ENCODE assay signal across 10 cellular contexts in genomic region chr11:124670732-124671131, GRCh38. TPM values are rescaled to one million over a fixed set of nuclear protein-coding genes. Genes with fewer than 3 reads are reported as not detected.
DNase-seq lines count a peak whose midpoint lies in the region; ATAC-seq and TF ChIP-seq lines count a peak whose summit lies in the region.
"Had no signal": no experiment of that assay in that cellular context is flagged by ENCODE, and none has a peak within 500 bp of the region (broad histone marks: within the 10 kb centered on the region; RNA-seq: fewer than 3 reads in every experiment).

No MANE protein-coding gene starts in this region.

- H3K27ac ChIP-seq in DOHH2 (ENCODE audit: low read depth, low read length) = peak overlapping the region; percentile 27
- H3K27ac ChIP-seq: parathyroid adenoma had no signal

- peak overlapping the region; percentile 48 for H3K4me2 ChIP-seq in DOHH2 (ENCODE audit: low read length)

- no peaks in the 10 kb centered on the region for H4K20me1 ChIP-seq in DOHH2 (ENCODE audit: control insufficient read depth, insufficient read depth, low read depth, low read length)

- DNase-seq in T-helper 2 cell (peak in 3 of 5 experiments; percentile 13 to 59 (median 28)), erythroblast (lab: John Stamatoyannopoulos, UW) (peak; percentile 22 to 29), HuH-7.5 (ENCODE audit: low spot score) (no peak), G401 (ENCODE audit: low spot score) (no peak), 8988T (no peak), NCI-H524 (lab: John Stamatoyannopoulos, UW) (no peak)

- TF ChIP-seq POLR2A in erythroblast (IDR thresholded peaks at IDR 0.05; ENCODE audit: low read length) = no peak

- H3K4me3 ChIP-seq in DOHH2 (ENCODE audit: low read length) = peak overlapping the region; percentile 38

- in situ Hi-C loops in G401 (cut with HindIII; ENCODE audit: low sequenced_read_pairs) = no loop called here

- TF ChIP-seq CTCF in DOHH2 (IDR thresholded peaks at IDR 0.05; ENCODE audit: low read depth, low read length, poor library complexity, severe bottlenecking) = no peak

- no peaks in the 10 kb centered on the region for H3K27me3 ChIP-seq in DOHH2 (ENCODE audit: control insufficient read depth, low read length)

- peak; percentile 28 for ATAC-seq in HG02981 (IDR thresholded peaks at IDR 0.05; ENCODE audit: unreplicated experiment)

- H3K79me2 ChIP-seq in DOHH2 (ENCODE audit: control insufficient read depth, low read length) = peaks cover 12% of the 10 kb centered on the region

- H3K9me2 ChIP-seq in DOHH2 (replicated peaks; ENCODE audit: control insufficient read depth, low read length) = no peaks in the 10 kb centered on the region

- 0 out of 2 replicates have a peak, but pooled peaks cover 10% of the 10 kb centered on the region for H3F3A ChIP-seq in DOHH2 (ENCODE audit: control insufficient read depth, insufficient read depth)

- peaks cover 46% of the 10 kb centered on the region for H3K4me1 ChIP-seq in DOHH2 (ENCODE audit: control insufficient read depth, low read length)

- no peaks in the 10 kb centered on the region for H3K9me3 ChIP-seq in DOHH2 (ENCODE audit: control insufficient read depth, insufficient read depth, low read length)

- no peaks in the 10 kb centered on the region for H3K36me3 ChIP-seq in DOHH2 (ENCODE audit: control insufficient read depth, low read length)

RNA-seq across cellular contexts. Expression of gene SIAE, which starts 2.8 kb away (rescaled TPM):
- 3.8 and 5.9 TPM in 2 replicates for total RNA-seq in G401 (2014; rRNA removed; shearing (Covaris generic))

RNA-seq across cellular contexts. Expression of gene SPA17, which starts 3.0 kb away (rescaled TPM):
- total RNA-seq in G401 (2014; rRNA removed; shearing (Covaris generic)) = 28.8 and 36.9 TPM in 2 replicates

RNA-seq across cellular contexts. Expression of gene TBRG1, which starts 48.1 kb away (rescaled TPM):
- total RNA-seq in G401 (2014; rRNA removed; shearing (Covaris generic)) = 8.7 and 13.0 TPM in 2 replicates

RNA-seq across cellular contexts. Expression of gene PANX3, which starts 59.5 kb away (rescaled TPM):
- total RNA-seq in G401 (2014; rRNA removed; shearing (Covaris generic)) = not detected in 2 replicates
- total RNA-seq: T-helper 1 cell treated with Interleukin-12 subunit alpha and Interleukin-12 subunit beta and Interleukin-4 antibody, amounts not matched to agents 30 ng/mL and 1 ng/mL, for 36 hours had no signal

Comparison
In these comparisons a context has a peak if more than half of its experiments do, and no peak if none do; other contexts are left out.
1. DNase-seq: peak in T-helper 2 cell (3 of 5) and erythroblast (2 of 2); none in HuH-7.5 (single experiment), G401 (single experiment), 8988T (single experiment) and NCI-H524 (0 of 2).